Comparison of ENCODE assay signal across 18 cellular contexts in the genomic region with DNA sequence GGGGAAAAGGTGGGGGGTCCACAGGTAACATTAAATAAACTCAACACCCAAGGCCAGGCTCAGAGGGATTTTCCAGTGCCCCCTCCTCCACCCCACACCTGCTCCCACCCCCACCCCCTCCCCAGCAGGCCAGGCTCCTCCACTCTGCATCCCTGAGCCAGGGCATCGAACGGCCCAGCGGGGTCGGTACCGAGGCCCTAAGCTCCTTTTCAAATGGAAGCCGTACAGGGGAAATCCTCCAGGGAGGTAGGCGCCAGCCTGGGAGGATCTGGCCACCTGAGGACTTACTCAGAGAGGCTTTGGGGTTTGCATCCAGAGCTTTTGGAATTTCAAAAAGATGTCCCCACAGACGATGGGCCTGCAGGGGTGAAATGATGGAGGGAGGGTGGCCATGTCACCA. TPM values are rescaled to one million over a fixed set of nuclear protein-coding genes. Genes with fewer than 3 reads are reported as not detected.
DNase-seq lines count a peak whose midpoint lies in the region; ATAC-seq, FAIRE-seq and TF ChIP-seq lines count a peak whose summit lies in the region.
"Had no signal": no experiment of that assay in that cellular context is flagged by ENCODE, and none has a peak within 500 bp of the region (broad histone marks: within the 10 kb centered on the region; RNA-seq: fewer than 3 reads in every experiment).

No MANE protein-coding gene starts in this region.

- no peak for ATAC-seq in A549
- ATAC-seq in PC-3, result no peak
- no peak for ATAC-seq in naive thymus-derived CD8-positive, alpha-beta T cell
- ATAC-seq: activated CD8-positive, alpha-beta T cell treated with anti-CD3 and anti-CD28 coated beads, Interleukin-2, amount 10 ng/mL, durations not matched to agents 7 days and 5 days had no signal

- no peak overlapping the region for H3K27ac Mint-ChIP-seq in glutamatergic neuron (ENCODE audit: unreplicated experiment)
- H3K27ac Mint-ChIP-seq in naive thymus-derived CD8-positive, alpha-beta T cell, result peak overlapping the region in 1 of 10 donors; percentile 94

- no peaks in the 10 kb centered on the region for H3K27me3 ChIP-seq in PC-3 (ENCODE audit: low read length)
- H3K27me3 ChIP-seq in iPS DF 6.9 (ENCODE audit: control insufficient read depth, insufficient read depth, low read length), result no peaks in the 10 kb centered on the region
- no peaks in the 10 kb centered on the region for H3K27me3 ChIP-seq in prostate gland (replicated peaks; ENCODE audit: insufficient read depth)

- H3K9me2 ChIP-seq in PC-3 (replicated peaks; ENCODE audit: low read length), result no peaks in the 10 kb centered on the region

- TF ChIP-seq RAD21 in A549 (conservative IDR thresholded peaks at IDR 0.05 in 1 of 2, IDR thresholded peaks at IDR 0.05 in 1 of 2), result no peak

- POLR2A ChIA-PET in A549 (lab: Yijun Ruan, JAX) (interaction anchor here (4.2 kb wide), 1 partner anchor 47 kb away, joined by 19 read pairs; the partner anchor contains the start of gene ZFP36L2), PC-3 (lab: Charles Lee; ENCODE audit: unreplicated experiment) (no interaction called here)
- POLR2A ChIA-PET in naive thymus-derived CD8-positive, alpha-beta T cell (lab: Charles Lee), result interaction anchor here (1.3 to 43.5 kb wide), 5 partner anchors 10 to 42 kb away, joined by 3 to 1530 read pairs (median 559); partner anchors contain the start of gene ZFP36L2

- CTCF ChIA-PET in A549 (lab: Yijun Ruan, JAX), result interaction anchor here (0.5 to 5.7 kb wide), 14 partner anchors 9 to 397 kb away, joined by 3 to 37 read pairs (median 4); partner anchors contain the start of gene ZFP36L2
- CTCF ChIA-PET in PC-3 (lab: Charles Lee), result no interaction called here

- WGBS in A549 (ENCODE audit: missing lambda C conversion rate), result 90% methylated on average over 8 of the region's 8 CpGs
- no CpG with 5 or more reads among the region's 8 CpGs for WGBS in iPS DF 6.9 (ENCODE audit: insufficient coverage, insufficient read length)
- 91% methylated on average over 8 of the region's 8 CpGs for WGBS in prostate gland

- TF ChIP-seq EP300 in A549 (IDR thresholded peaks at IDR 0.05), result no peak

- H3K27me3 Mint-ChIP-seq in glutamatergic neuron (ENCODE audit: unreplicated experiment), result peaks cover 7% of the 10 kb centered on the region
- H3K27me3 Mint-ChIP-seq in naive thymus-derived CD8-positive, alpha-beta T cell, result no peaks in the 10 kb centered on the region
- H3K27me3 Mint-ChIP-seq: CD4-positive, CD25-positive, alpha-beta regulatory T cell had no signal

- H3F3A ChIP-seq in PC-3 (ENCODE audit: low read length, unreplicated experiment), result no peaks in the 10 kb centered on the region

- no peaks in the 10 kb centered on the region for H3K79me2 ChIP-seq in PC-3 (ENCODE audit: low read length)

- H3K4me2 ChIP-seq in A549, result peak overlapping the region; percentile 60
- H3K4me2 ChIP-seq in PC-3 (ENCODE audit: low read length), result no peak overlapping the region

- peaks cover 3% of the 10 kb centered on the region for H3K36me3 Mint-ChIP-seq in glutamatergic neuron (ENCODE audit: unreplicated experiment)
- no peaks in the 10 kb centered on the region for H3K36me3 Mint-ChIP-seq in naive thymus-derived CD8-positive, alpha-beta T cell

- TF ChIP-seq POLR2A in A549 (IDR thresholded peaks at IDR 0.05; ENCODE audit: low read length), result no peak
- no peak for TF ChIP-seq POLR2A in prostate gland (IDR thresholded peaks at IDR 0.05)

- no peak overlapping the region for H2AFZ ChIP-seq in PC-3 (ENCODE audit: low read length)

- no peaks in the 10 kb centered on the region for H3K9me3 ChIP-seq in A549
- no peaks in the 10 kb centered on the region for H3K9me3 ChIP-seq in PC-3 (ENCODE audit: low read length)
- H3K9me3 ChIP-seq in iPS DF 6.9 (ENCODE audit: control insufficient read depth, insufficient read depth, low read length), result peaks cover 5% of the 10 kb centered on the region
- no peaks in the 10 kb centered on the region for H3K9me3 ChIP-seq in prostate gland

- no peak overlapping the region for H3K4me3 Mint-ChIP-seq in glutamatergic neuron (ENCODE audit: unreplicated experiment)
- H3K4me3 Mint-ChIP-seq in naive thymus-derived CD8-positive, alpha-beta T cell, result no peak overlapping the region
- H3K4me3 Mint-ChIP-seq: activated CD8-positive, alpha-beta T cell treated with anti-CD3 and anti-CD28 coated beads, Interleukin-2, amount 10 ng/mL, durations not matched to agents 7 days and 5 days; activated T-helper 1 cell treated with anti-CD3 and anti-CD28 coated beads, Interleukin-12 subunit alpha, Interleukin-12 subunit beta, Interleukin-2, Interleukin-4 antibody, amounts not matched to agents 30 ng/mL and 10 ng/mL and 1 ng/mL, durations not matched to agents 14 hours and 24 hours and 36 hours had no signal

- H3K4me1 ChIP-seq in A549 (peaks cover 64% of the 10 kb centered on the region), PC-3 (ENCODE audit: insufficient read depth, low read length) (peaks cover 49% of the 10 kb centered on the region), iPS DF 6.9 (ENCODE audit: control insufficient read depth, insufficient read depth, low read length) (peaks cover 13% of the 10 kb centered on the region), prostate gland (replicated peaks) (peaks cover 8% of the 10 kb centered on the region)

- peak overlapping the region; percentile 81 to 93 for H3K27ac ChIP-seq in A549
- peak overlapping the region; percentile 91 for H3K27ac ChIP-seq in PC-3 (ENCODE audit: low read length)
- H3K27ac ChIP-seq in iPS DF 6.9 (ENCODE audit: low read length), result peak overlapping the region; percentile 54
- peak overlapping the region; percentile 82 to 91 for H3K27ac ChIP-seq in prostate gland

- H3K9ac ChIP-seq in PC-3 (ENCODE audit: low read length), result no peak overlapping the region; the same call in 1 of the 2 replicates

- no peak for FAIRE-seq in A549 (lab: Jason Lieb, UNC)
- FAIRE-seq: A204.1, colon had no signal

- TF ChIP-seq CTCF in A549 (IDR thresholded peaks at IDR 0.05) (no peak), PC-3 (conservative IDR thresholded peaks at IDR 0.05; ENCODE audit: low read depth, low read length) (no peak), prostate gland (IDR thresholded peaks at IDR 0.05) (no peak), glutamatergic neuron (IDR thresholded peaks at IDR 0.05; ENCODE audit: partially characterized antibody, unreplicated experiment) (no peak)

- H3K4me1 Mint-ChIP-seq in glutamatergic neuron (ENCODE audit: low read depth, unreplicated experiment), result no peaks in the 10 kb centered on the region
- H3K4me1 Mint-ChIP-seq in naive thymus-derived CD8-positive, alpha-beta T cell, result peaks cover 34 to 70% (median 64%) of the 10 kb centered on the region in 4 donors

- H4K20me1 ChIP-seq in PC-3 (ENCODE audit: low read length), result no peaks in the 10 kb centered on the region

- H3K36me3 ChIP-seq in PC-3 (ENCODE audit: low read depth, low read length) (no peaks in the 10 kb centered on the region), iPS DF 6.9 (ENCODE audit: control insufficient read depth, insufficient read depth, low read length) (no peaks in the 10 kb centered on the region), prostate gland (no peaks in the 10 kb centered on the region)

- no peak for DNase-seq in A549 (ENCODE audit: low read depth in 1 of 2, low spot score in 1 of 2)
- no peak for DNase-seq in PC-3
- no peak for DNase-seq in iPS DF 6.9 (ENCODE audit: low read depth, low spot score)
- DNase-seq in prostate gland (ENCODE audit: low spot score), result no peak
- DNase-seq in glutamatergic neuron, result no peak
- DNase-seq in NCI-H2196 (lab: John Stamatoyannopoulos, UW; ENCODE audit: unreplicated experiment), result no peak
- DNase-seq in midbrain (lab: John Stamatoyannopoulos, UW), result no peak
- DNase-seq in naive thymus-derived CD8-positive, alpha-beta T cell, result no peak
- DNase-seq: activated CD8-positive, alpha-beta T cell treated with anti-CD3 and anti-CD28 coated beads, Interleukin-2, amount 10 ng/mL, durations not matched to agents 7 days and 5 days; amygdala; CD4-positive, CD25-positive, alpha-beta regulatory T cell; DND-41; kidney glomerular epithelial cell; NCI-H1694; NCI-H510A had no signal

- no peak overlapping the region for H3K4me3 ChIP-seq in A549
- no peak overlapping the region for H3K4me3 ChIP-seq in PC-3 (ENCODE audit: low read length)
- no peak overlapping the region for H3K4me3 ChIP-seq in iPS DF 6.9 (ENCODE audit: low read length)
- no peak overlapping the region for H3K4me3 ChIP-seq in prostate gland

- BruUV-seq in PC-3 (replicated peaks; lab: Mats Ljungman, UMichigan), result no TSS peak

- peaks cover 7% of the 10 kb centered on the region for H3K9me3 Mint-ChIP-seq in glutamatergic neuron (ENCODE audit: unreplicated experiment)
- H3K9me3 Mint-ChIP-seq in naive thymus-derived CD8-positive, alpha-beta T cell, result peaks cover 0 to 14% (median 0%) of the 10 kb centered on the region in 9 donors
- H3K9me3 Mint-ChIP-seq: activated T-helper 1 cell treated with anti-CD3 and anti-CD28 coated beads, Interleukin-12 subunit alpha, Interleukin-12 subunit beta, Interleukin-2, Interleukin-4 antibody, amounts not matched to agents 30 ng/mL and 10 ng/mL and 1 ng/mL, durations not matched to agents 14 hours and 24 hours and 36 hours; CD4-positive, CD25-positive, alpha-beta regulatory T cell had no signal

- intact Hi-C loops in PC-3 (cut with micrococcal nuclease) (loop anchor here (1.0 to 2.0 kb wide), 2 partner anchors 11 to 39 kb away; no protein-coding TSS in a partner anchor), prostate gland (cut with DNase I) (loop anchor here (2.0 kb wide), 1 partner anchor 39 kb away; no protein-coding TSS in a partner anchor)

TF ChIP-seq in A549, 52 proteins besides CTCF, POLR2A, EP300 and RAD21 (continues in another document):
- TF ChIP-seq, protein P1, sequence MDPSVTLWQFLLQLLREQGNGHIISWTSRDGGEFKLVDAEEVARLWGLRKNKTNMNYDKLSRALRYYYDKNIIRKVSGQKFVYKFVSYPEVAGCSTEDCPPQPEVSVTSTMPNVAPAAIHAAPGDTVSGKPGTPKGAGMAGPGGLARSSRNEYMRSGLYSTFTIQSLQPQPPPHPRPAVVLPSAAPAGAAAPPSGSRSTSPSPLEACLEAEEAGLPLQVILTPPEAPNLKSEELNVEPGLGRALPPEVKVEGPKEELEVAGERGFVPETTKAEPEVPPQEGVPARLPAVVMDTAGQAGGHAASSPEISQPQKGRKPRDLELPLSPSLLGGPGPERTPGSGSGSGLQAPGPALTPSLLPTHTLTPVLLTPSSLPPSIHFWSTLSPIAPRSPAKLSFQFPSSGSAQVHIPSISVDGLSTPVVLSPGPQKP (IDR thresholded peaks at IDR 0.05; ENCODE audit: low read depth, low read length), result no peak
- TF ChIP-seq HDAC2 (IDR thresholded peaks at IDR 0.05) (no peak), SMC3 (IDR thresholded peaks at IDR 0.05) (no peak)

RNA-seq across cellular contexts. Expression of gene ZFP36L2, which starts 46.5 kb away (rescaled TPM):
- polyA plus RNA-seq in A549 (2011; rRNA removed) (10.5 and 14.9 TPM in 2 replicates), A549 (2017; fragmentation: RNase III; extraction: RNeasy Plus Mini Kit Qiagen cat#74134 plus additional on column Dnase treatment) (14.5 to 18.2 TPM (median 17.3 TPM) in 3 replicates)
- 8.8 and 14.8 TPM in 2 replicates for polyA plus RNA-seq in A549 (2012; cell fraction: cytosol; rRNA removed)
- 9.8 and 17.6 TPM in 2 replicates for polyA plus RNA-seq in A549 (2012; cell fraction: nucleus; rRNA removed)
- 3.3 and 4.0 TPM in 2 replicates for polyA minus RNA-seq in A549 (2011; rRNA and poly(A)+ RNA removed)
- total RNA-seq in PC-3 (2014; rRNA removed) (14.8 and 26.0 TPM in 2 replicates), prostate gland (100 to 1,000 TPM; 117 to 256 TPM), glutamatergic neuron (ENCODE audit: unreplicated experiment) (0.88 TPM)
- 100 to 1,000 TPM; 264 to 274 TPM for total RNA-seq in naive thymus-derived CD8-positive, alpha-beta T cell
- polyA plus RNA-seq in naive thymus-derived CD8-positive, alpha-beta T cell, result 100 to 1,000 TPM; 222 to 420 (median 390) TPM
